Comparison of ENCODE assay signal across 8 cellular contexts in the genomic region with DNA sequence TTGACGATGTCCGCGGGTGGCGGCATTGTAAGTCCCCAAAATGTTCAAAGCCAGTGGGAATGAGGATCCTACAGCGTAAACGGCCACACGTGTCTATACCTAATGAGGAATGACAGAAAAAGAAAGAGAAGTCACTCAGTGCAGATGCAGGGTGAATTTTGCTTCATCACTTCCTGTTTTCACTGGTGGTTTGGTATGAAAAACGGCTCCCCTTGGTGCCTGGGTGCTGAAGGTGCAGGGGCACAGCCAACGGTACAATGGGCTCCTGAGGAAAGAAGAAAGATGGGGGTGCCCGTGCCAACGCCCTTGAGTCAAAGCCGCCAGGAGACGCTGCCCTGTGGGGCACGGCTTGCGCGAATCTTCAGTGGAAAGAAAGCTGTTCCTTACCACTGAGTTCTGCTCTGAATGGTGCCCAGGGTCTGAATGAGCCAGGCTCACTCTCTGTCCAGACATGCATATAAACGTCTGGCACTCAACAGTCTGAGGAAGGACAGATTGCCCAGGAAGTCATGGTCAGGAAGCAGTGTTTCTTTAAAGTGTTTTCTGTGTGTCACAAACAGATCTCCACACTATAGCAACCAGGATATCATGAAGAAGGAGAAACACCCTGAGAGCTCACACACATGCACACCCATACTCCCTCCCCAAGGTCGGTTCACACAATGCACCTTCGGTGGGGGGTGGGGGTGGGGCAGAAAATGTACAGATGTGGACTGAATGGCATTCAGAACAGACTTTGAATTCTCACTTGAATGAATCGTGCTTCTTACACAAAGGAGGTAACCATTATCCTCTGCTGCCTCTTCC.
DNase-seq lines count a peak whose midpoint lies in the region; ATAC-seq, FAIRE-seq and TF ChIP-seq lines count a peak whose summit lies in the region.

No MANE protein-coding gene starts in this region.

- H3K9ac ChIP-seq in endodermal cell (ENCODE audit: extremely low read depth, low read length, poor library complexity, severe bottlenecking), result no peak overlapping the region

- peak overlapping the region; percentile 92 for H3K4me3 Mint-ChIP-seq in activated CD4-positive, alpha-beta T cell treated with anti-CD3 and anti-CD28 coated beads, Interleukin-2, amount 10 ng/mL, durations not matched to agents 24 days and 14 days
- no peak overlapping the region for H3K4me3 Mint-ChIP-seq in endodermal cell

- H3K27me3 ChIP-seq in endodermal cell (ENCODE audit: control insufficient read depth, insufficient read depth, low read length, poor library complexity, severe bottlenecking), result no peaks in the 10 kb centered on the region

- H3K27ac Mint-ChIP-seq in activated CD4-positive, alpha-beta T cell treated with anti-CD3 and anti-CD28 coated beads, Interleukin-2, amount 10 ng/mL, durations not matched to agents 24 days and 14 days, result peak overlapping the region; percentile 99
- peak overlapping the region; percentile 7 for H3K27ac Mint-ChIP-seq in endodermal cell

- no peak overlapping the region for H3K27ac ChIP-seq in endodermal cell (ENCODE audit: low read depth, low read length)

- H3K36me3 ChIP-seq in endodermal cell (ENCODE audit: control insufficient read depth, insufficient read depth, low read length), result peaks cover 34% of the 10 kb centered on the region

- no peak for TF ChIP-seq CTCF in endodermal cell (conservative IDR thresholded peaks at IDR 0.05)

- H3K27me3 Mint-ChIP-seq in activated CD4-positive, alpha-beta T cell treated with anti-CD3 and anti-CD28 coated beads, Interleukin-2, amount 10 ng/mL, durations not matched to agents 24 days and 14 days, result no peaks in the 10 kb centered on the region
- H3K27me3 Mint-ChIP-seq in endodermal cell (ENCODE audit: insufficient read depth), result no peaks in the 10 kb centered on the region

- no peak overlapping the region for H3K4me3 ChIP-seq in endodermal cell (ENCODE audit: low read length)

- no peaks in the 10 kb centered on the region for H3K9me3 Mint-ChIP-seq in activated CD4-positive, alpha-beta T cell treated with anti-CD3 and anti-CD28 coated beads, Interleukin-2, amount 10 ng/mL, durations not matched to agents 24 days and 14 days
- H3K9me3 Mint-ChIP-seq in endodermal cell, result no peaks in the 10 kb centered on the region

- H3K9me3 ChIP-seq in endodermal cell (ENCODE audit: control insufficient read depth, low read length), result no peaks in the 10 kb centered on the region

- FAIRE-seq in frontal cortex (lab: Jason Lieb, UNC), result no peak

- peaks cover 14% of the 10 kb centered on the region for H3K4me1 ChIP-seq in endodermal cell (ENCODE audit: control insufficient read depth, insufficient read depth, low read length)

- H3K36me3 Mint-ChIP-seq in activated CD4-positive, alpha-beta T cell treated with anti-CD3 and anti-CD28 coated beads, Interleukin-2, amount 10 ng/mL, durations not matched to agents 24 days and 14 days (ENCODE audit: low read depth), result peaks cover 39% of the 10 kb centered on the region
- H3K36me3 Mint-ChIP-seq in endodermal cell (ENCODE audit: low read depth), result peaks cover 43% of the 10 kb centered on the region

- peaks cover 61% of the 10 kb centered on the region for H3K4me1 Mint-ChIP-seq in activated CD4-positive, alpha-beta T cell treated with anti-CD3 and anti-CD28 coated beads, Interleukin-2, amount 10 ng/mL, durations not matched to agents 24 days and 14 days
- H3K4me1 Mint-ChIP-seq in endodermal cell, result peaks cover 42% of the 10 kb centered on the region

- intact Hi-C loops in activated CD4-positive, alpha-beta T cell treated with anti-CD3 and anti-CD28 coated beads, Interleukin-2, amount 10 ng/mL, durations not matched to agents 24 days and 14 days (cut with micrococcal nuclease), result loop anchor here (1.0 to 10.0 kb wide), 5 partner anchors 10 to 892 kb away; partner anchors contain the start of gene ELMO1

- DNase-seq in CD1c-positive myeloid dendritic cell (ENCODE audit: extremely low spot score) (peak; percentile 79), endodermal cell (no peak), globus pallidus (ENCODE audit: low spot score) (no peak), frontal cortex (ENCODE audit: low spot score in 2 of 2) (no peak)
- DNase-seq in activated CD4-positive, alpha-beta T cell treated with anti-CD3 and anti-CD28 coated beads, Interleukin-2, amount 10 ng/mL, durations not matched to agents 24 days and 14 days, result peak; percentile 89
- DNase-seq in stimulated activated CD4-positive, alpha-beta T cell treated with anti-CD3 and anti-CD28 coated beads, Interleukin-4, amount 100 ng/mL, for 48 hours (ENCODE audit: low read depth in 2 of 2), result peak; percentile 37 to 56

- WGBS in endodermal cell (ENCODE audit: insufficient coverage in 1 of 2, insufficient read length in 1 of 2), 2 experiments, result 91 to 93% methylated on average over 12 to 20 of the region's 20 CpGs

- ATAC-seq in GM19468 (IDR thresholded peaks at IDR 0.05; ENCODE audit: extremely low read depth, unreplicated experiment) (peak; percentile 15), HG03571 (IDR thresholded peaks at IDR 0.05; ENCODE audit: unreplicated experiment) (peak; percentile 48)

Comparison
In these comparisons a context has a peak if more than half of its experiments do, and no peak if none do; other contexts are left out.
1. DNase-seq: peak in CD1c-positive myeloid dendritic cell (single experiment), activated CD4-positive, alpha-beta T cell treated with anti-CD3 and anti-CD28 coated beads, Interleukin-2, amount 10 ng/mL, durations not matched to agents 24 days and 14 days (single experiment) and stimulated activated CD4-positive, alpha-beta T cell treated with anti-CD3 and anti-CD28 coated beads, Interleukin-4, amount 100 ng/mL, for 48 hours (2 of 2); none in endodermal cell (single experiment), globus pallidus (single experiment) and frontal cortex (0 of 2).